In genomic region chr16:28136751-28137434, GRCh38 we compare ENCODE assay signal across 10 cellular contexts.
DNase-seq lines count a peak whose midpoint lies in the region; ATAC-seq lines count a peak whose summit lies in the region.
"Had no signal": no experiment of that assay in that cellular context is flagged by ENCODE, and none has a peak within 500 bp of the region (broad histone marks: within the 10 kb centered on the region; RNA-seq: fewer than 3 reads in every experiment).

No MANE protein-coding gene starts in this region.

- H3K27me3 Mint-ChIP-seq in stimulated activated naive CD8-positive, alpha-beta T cell treated with anti-CD3 and anti-CD28 coated beads, Interleukin-15, Interleukin-2, amounts not matched to agents 100 ng/mL and 50 ng/mL, for 24 hours = no peaks in the 10 kb centered on the region
- no peaks in the 10 kb centered on the region for H3K27me3 Mint-ChIP-seq in activated naive CD4-positive, alpha-beta T cell treated with anti-CD3 and anti-CD28 coated beads, Interleukin-2, amount 10 ng/mL, durations not matched to agents 7 days and 5 days

- H3K9me3 Mint-ChIP-seq in stimulated activated naive CD8-positive, alpha-beta T cell treated with anti-CD3 and anti-CD28 coated beads, Interleukin-15, Interleukin-2, amounts not matched to agents 100 ng/mL and 50 ng/mL, for 24 hours = no peaks in the 10 kb centered on the region
- no peaks in the 10 kb centered on the region for H3K9me3 Mint-ChIP-seq in activated naive CD4-positive, alpha-beta T cell treated with anti-CD3 and anti-CD28 coated beads, Interleukin-2, amount 10 ng/mL, durations not matched to agents 7 days and 5 days

- CTCF ChIA-PET in activated naive CD4-positive, alpha-beta T cell treated with anti-CD3 and anti-CD28 coated beads, Interleukin-2, amount 10 ng/mL, durations not matched to agents 7 days and 5 days (lab: Charles Lee) = interaction anchor here (0.5 to 10.6 kb wide), 14 partner anchors 11 to 181 kb away, joined by 3 to 100 read pairs (median 3); no protein-coding TSS in a partner anchor

- no peak for ATAC-seq in stimulated activated naive CD8-positive, alpha-beta T cell treated with anti-CD3 and anti-CD28 coated beads, Interleukin-15, Interleukin-2, amounts not matched to agents 100 U/mL and 50 U/mL, for 24 hours
- ATAC-seq in GM19351 (IDR thresholded peaks at IDR 0.05; ENCODE audit: unreplicated experiment) (no peak), left lobe of liver (no peak)

- intact Hi-C loops in head of caudate nucleus (cut with DNase I) = no loop called here

- H3K4me1 Mint-ChIP-seq in stimulated activated naive CD8-positive, alpha-beta T cell treated with anti-CD3 and anti-CD28 coated beads, Interleukin-15, Interleukin-2, amounts not matched to agents 100 ng/mL and 50 ng/mL, for 24 hours (ENCODE audit: low read depth) = peaks cover 61% of the 10 kb centered on the region
- peaks cover 60% of the 10 kb centered on the region for H3K4me1 Mint-ChIP-seq in activated naive CD4-positive, alpha-beta T cell treated with anti-CD3 and anti-CD28 coated beads, Interleukin-2, amount 10 ng/mL, durations not matched to agents 7 days and 5 days

- H3K4me3 Mint-ChIP-seq in stimulated activated naive CD8-positive, alpha-beta T cell treated with anti-CD3 and anti-CD28 coated beads, Interleukin-15, Interleukin-2, amounts not matched to agents 100 ng/mL and 50 ng/mL, for 24 hours = no peak overlapping the region
- no peak overlapping the region for H3K4me3 Mint-ChIP-seq in activated naive CD4-positive, alpha-beta T cell treated with anti-CD3 and anti-CD28 coated beads, Interleukin-2, amount 10 ng/mL, durations not matched to agents 7 days and 5 days

- H3K36me3 Mint-ChIP-seq in stimulated activated naive CD8-positive, alpha-beta T cell treated with anti-CD3 and anti-CD28 coated beads, Interleukin-15, Interleukin-2, amounts not matched to agents 100 ng/mL and 50 ng/mL, for 24 hours (ENCODE audit: low read depth) = peaks cover 83% of the 10 kb centered on the region
- peaks cover 72% of the 10 kb centered on the region for H3K36me3 Mint-ChIP-seq in activated naive CD4-positive, alpha-beta T cell treated with anti-CD3 and anti-CD28 coated beads, Interleukin-2, amount 10 ng/mL, durations not matched to agents 7 days and 5 days

- DNase-seq in stimulated activated naive CD8-positive, alpha-beta T cell treated with anti-CD3 and anti-CD28 coated beads, Interleukin-15, Interleukin-2, amounts not matched to agents 100 U/mL and 50 U/mL, for 24 hours = no peak
- DNase-seq in activated naive CD4-positive, alpha-beta T cell treated with anti-CD3 and anti-CD28 coated beads, Interleukin-2, amount 10 ng/mL, durations not matched to agents 7 days and 5 days = peak; percentile 69
- DNase-seq in head of caudate nucleus (peak in 31 of 42 donors; percentile 12 to 74 (median 36)), NCI-H1105 treated with DMSO at 0.1 percent for 48 hours (lab: John Stamatoyannopoulos, UW) (no peak), HT-29 (ENCODE audit: low spot score) (no peak), left lobe of liver (ENCODE audit: low spot score) (no peak)
- DNase-seq: amniotic stem cell, NCI-H2081 treated with DMSO at 0.1 percent for 48 hours had no signal

- H3K27ac Mint-ChIP-seq in stimulated activated naive CD8-positive, alpha-beta T cell treated with anti-CD3 and anti-CD28 coated beads, Interleukin-15, Interleukin-2, amounts not matched to agents 100 ng/mL and 50 ng/mL, for 24 hours = peak overlapping the region; percentile 81
- peak overlapping the region; percentile 85 for H3K27ac Mint-ChIP-seq in activated naive CD4-positive, alpha-beta T cell treated with anti-CD3 and anti-CD28 coated beads, Interleukin-2, amount 10 ng/mL, durations not matched to agents 7 days and 5 days

Comparison
In these comparisons a context has a peak if more than half of its experiments do, and no peak if none do; other contexts are left out.
1. DNase-seq: peak in activated naive CD4-positive, alpha-beta T cell treated with anti-CD3 and anti-CD28 coated beads, Interleukin-2, amount 10 ng/mL, durations not matched to agents 7 days and 5 days (single experiment) and head of caudate nucleus (31 of 42); none in stimulated activated naive CD8-positive, alpha-beta T cell treated with anti-CD3 and anti-CD28 coated beads, Interleukin-15, Interleukin-2, amounts not matched to agents 100 U/mL and 50 U/mL, for 24 hours (single experiment), NCI-H1105 treated with DMSO at 0.1 percent for 48 hours (single experiment), HT-29 (single experiment) and left lobe of liver (single experiment).